ENCODE assay signal across 10 cellular contexts in the genomic region with DNA sequence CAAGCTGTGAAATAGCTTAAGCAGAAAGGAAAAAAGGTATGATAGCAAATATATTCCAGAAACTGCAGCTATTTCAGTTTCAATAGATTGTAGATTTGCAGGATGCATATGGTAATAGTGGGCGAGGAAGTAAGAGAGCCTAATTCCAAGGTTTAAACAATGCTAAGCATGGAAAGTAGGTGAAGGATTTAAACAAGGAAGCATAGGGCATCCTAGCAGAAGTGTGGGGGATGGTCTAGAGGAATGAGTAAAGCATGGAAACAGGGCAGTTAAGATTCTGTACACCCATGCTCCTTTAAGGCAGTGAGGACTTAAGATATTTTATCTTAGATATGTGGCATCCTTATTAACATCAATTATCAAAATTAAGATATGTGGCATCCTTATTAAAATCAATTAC. TPM values are rescaled to one million over a fixed set of nuclear protein-coding genes. Genes with fewer than 3 reads are reported as not detected.
DNase-seq lines count a peak whose midpoint lies in the region; ATAC-seq, FAIRE-seq and TF ChIP-seq lines count a peak whose summit lies in the region.
"Had no signal": no experiment of that assay in that cellular context is flagged by ENCODE, and none has a peak within 500 bp of the region (broad histone marks: within the 10 kb centered on the region; RNA-seq: fewer than 3 reads in every experiment).

No MANE protein-coding gene starts in this region.

- H3K36me3 Mint-ChIP-seq in activated T-cell treated with anti-CD3 and anti-CD28 coated beads, Interleukin-2, amount 50 U/mL, for 72 hours (ENCODE audit: insufficient read depth in 2 of 2) = peaks cover 12 to 18% of the 10 kb centered on the region in 2 donors
- peaks cover 29% of the 10 kb centered on the region for H3K36me3 Mint-ChIP-seq in activated CD4-positive, alpha-beta memory T cell treated with anti-CD3 and anti-CD28 coated beads for 36 hours

- CTCF ChIA-PET in activated CD4-positive, alpha-beta memory T cell treated with anti-CD3 and anti-CD28 coated beads for 36 hours (lab: Charles Lee) = interaction anchor here (0.9 to 1.8 kb wide), 5 partner anchors 145 to 366 kb away, joined by 3 to 5 read pairs (median 4); no protein-coding TSS in a partner anchor

- peak overlapping the region; percentile 96 for H3K27ac Mint-ChIP-seq in activated T-cell treated with anti-CD3 and anti-CD28 coated beads, Interleukin-2, amount 50 U/mL, for 72 hours
- H3K27ac Mint-ChIP-seq in activated CD4-positive, alpha-beta memory T cell treated with anti-CD3 and anti-CD28 coated beads for 36 hours = peak overlapping the region; percentile 42

- H3K4me3 Mint-ChIP-seq in activated T-cell treated with anti-CD3 and anti-CD28 coated beads, Interleukin-2, amount 50 U/mL, for 72 hours = peak overlapping the region; percentile 92 to 97
- peak overlapping the region; percentile 92 for H3K4me3 Mint-ChIP-seq in activated CD4-positive, alpha-beta memory T cell treated with anti-CD3 and anti-CD28 coated beads for 36 hours

- POLR2A ChIA-PET in activated CD4-positive, alpha-beta memory T cell treated with anti-CD3 and anti-CD28 coated beads for 36 hours (lab: Charles Lee) = interaction anchor here (0.8 to 0.9 kb wide), 2 partner anchors 10 to 994 kb away, joined by 3 read pairs; no protein-coding TSS in a partner anchor

- H3K27ac ChIP-seq in stomach = peak overlapping the region in 4 of 5 donors; percentile 13 to 99 (median 98)

- TF ChIP-seq POLR2A in stomach (IDR thresholded peaks at IDR 0.05) = no peak
- TF ChIP-seq POLR2A in GM12891 (IDR thresholded peaks at IDR 0.05; ENCODE audit: low read depth, low read length) = no peak

- peaks cover 23 to 83% (median 55%) of the 10 kb centered on the region in 4 donors for H3K4me1 ChIP-seq in stomach

- H3K4me3 ChIP-seq in iPS-18c (ENCODE audit: insufficient read depth, low read depth, low read length) (peak overlapping the region; percentile 28), stomach (peak overlapping the region; percentile 77 to 95 (median 84))

- WGBS in stomach, 5 donors = 15 to 32% (median 26%) methylated on average over 1 of the region's 1 CpG

- no peak for TF ChIP-seq CTCF in stomach (IDR thresholded peaks at IDR 0.05)

- no peaks in the 10 kb centered on the region for H3K27me3 ChIP-seq in stomach

- intact Hi-C loops in activated CD4-positive, alpha-beta memory T cell treated with anti-CD3 and anti-CD28 coated beads for 36 hours (cut with micrococcal nuclease) = loop anchor here (10.0 kb wide), 1 partner anchor 990 kb away; no protein-coding TSS in a partner anchor
- intact Hi-C loops in stomach (cut with DNase I; ENCODE audit: low total_unique reads) = no loop called here

- no peak for DNase-seq in activated T-cell treated with anti-CD3 and anti-CD28 coated beads, Interleukin-2, amount 50 U/mL, for 72 hours
- DNase-seq in activated T-cell treated with anti-CD3 and anti-CD28 coated beads, Interleukin-2, amount 50 U/mL, for 48 hours = no peak
- DNase-seq in activated CD4-positive, alpha-beta memory T cell treated with anti-CD3 and anti-CD28 coated beads for 36 hours = no peak
- DNase-seq in stomach = no peak
- DNase-seq in NCI-H1417 (lab: John Stamatoyannopoulos, UW) = no peak
- no peak for DNase-seq in GM12891 (ENCODE audit: insufficient read length, low spot score)
- DNase-seq in activated gamma-delta T cell (lab: John Stamatoyannopoulos, UW) = no peak
- DNase-seq: GF-D8 had no signal

- peaks cover 12 to 17% (median 16%) of the 10 kb centered on the region in 4 donors for H3K36me3 ChIP-seq in stomach

- ATAC-seq in activated T-cell treated with anti-CD3 and anti-CD28 coated beads, Interleukin-2, amount 50 U/mL, for 72 hours (replicated peaks in 1 of 2) = no peak

- TF ChIP-seq EP300 in stomach (IDR thresholded peaks at IDR 0.05) = no peak

- FAIRE-seq in GM12891 (lab: Jason Lieb, UNC) = no peak
- FAIRE-seq: HTR-8/SVneo had no signal

- no peaks in the 10 kb centered on the region for H3K9me3 Mint-ChIP-seq in activated T-cell treated with anti-CD3 and anti-CD28 coated beads, Interleukin-2, amount 50 U/mL, for 72 hours
- no peaks in the 10 kb centered on the region for H3K9me3 Mint-ChIP-seq in activated CD4-positive, alpha-beta memory T cell treated with anti-CD3 and anti-CD28 coated beads for 36 hours

- no peaks in the 10 kb centered on the region for H3K27me3 Mint-ChIP-seq in activated T-cell treated with anti-CD3 and anti-CD28 coated beads, Interleukin-2, amount 50 U/mL, for 72 hours (ENCODE audit: low read depth)
- no peaks in the 10 kb centered on the region for H3K27me3 Mint-ChIP-seq in activated CD4-positive, alpha-beta memory T cell treated with anti-CD3 and anti-CD28 coated beads for 36 hours

- peaks cover 60% of the 10 kb centered on the region for H3K4me1 Mint-ChIP-seq in activated T-cell treated with anti-CD3 and anti-CD28 coated beads, Interleukin-2, amount 50 U/mL, for 72 hours (ENCODE audit: low read depth)
- peaks cover 57% of the 10 kb centered on the region for H3K4me1 Mint-ChIP-seq in activated CD4-positive, alpha-beta memory T cell treated with anti-CD3 and anti-CD28 coated beads for 36 hours (ENCODE audit: low read depth)

- no peaks in the 10 kb centered on the region for H3K9me3 ChIP-seq in iPS-18c (ENCODE audit: control insufficient read depth, insufficient read depth, low read length)
- no peaks in the 10 kb centered on the region for H3K9me3 ChIP-seq in stomach

TF ChIP-seq in GM12891, 5 proteins besides CTCF, POLR2A, EP300 and RAD21:
- TF ChIP-seq PAX5 (IDR thresholded peaks at IDR 0.05; ENCODE audit: insufficient read depth, low read length, severe bottlenecking) (no peak), POU2F2 (IDR thresholded peaks at IDR 0.05; ENCODE audit: low read depth, low read length) (no peak), POLR2AphosphoS5 (IDR thresholded peaks at IDR 0.05; ENCODE audit: low read depth, low read length) (no peak)

RNA-seq across cellular contexts. Expression of a gene that starts 2.6 kb away (rescaled TPM):
- 100 to 1,000 TPM in 1 of 2 donors, 10 to 100 TPM in 1; 86.2 to 110 TPM for total RNA-seq in activated T-cell treated with anti-CD3 and anti-CD28 coated beads, Interleukin-2, amount 50 U/mL, for 72 hours
- total RNA-seq in activated CD4-positive, alpha-beta memory T cell treated with anti-CD3 and anti-CD28 coated beads for 36 hours = 100 to 1,000 TPM; 133 to 134 TPM
- 100 to 1,000 TPM in 2 of 5 donors, 10 to 100 TPM in 3; 19.3 to 297 (median 91.6) TPM for total RNA-seq in stomach
- polyA plus RNA-seq in stomach = 10 to 100 TPM; 50.6 to 55.8 (median 52.3) TPM
- polyA plus RNA-seq in GM12891 (2012; ENCODE audit: low read depth, missing spikeins) = 52.5 TPM
